In genomic region chr6:90098637-90099036, GRCh38 we compare ENCODE assay signal across 11 cellular contexts.
DNase-seq lines count a peak whose midpoint lies in the region; ATAC-seq and TF ChIP-seq lines count a peak whose summit lies in the region.
"Had no signal": no experiment of that assay in that cellular context is flagged by ENCODE, and none has a peak within 500 bp of the region (broad histone marks: within the 10 kb centered on the region; RNA-seq: fewer than 3 reads in every experiment).

No MANE protein-coding gene starts in this region.

- H3K27ac ChIP-seq in PC-3 (ENCODE audit: low read length), result 0 out of 2 replicates have a peak overlapping the region, but pooled peaks have one; percentile 18
- peak overlapping the region; percentile 66 for H3K27ac ChIP-seq in lower lobe of right lung
- peak overlapping the region; percentile 87 for H3K27ac ChIP-seq in suprapubic skin

- WGBS in suprapubic skin, result 39% methylated on average over 6 of the region's 6 CpGs

- H3K9me2 ChIP-seq in PC-3 (replicated peaks; ENCODE audit: low read length), result no peaks in the 10 kb centered on the region

- no peak overlapping the region for H3K4me3 ChIP-seq in PC-3 (ENCODE audit: low read length)
- H3K4me3 ChIP-seq in lower lobe of right lung, result no peak overlapping the region
- no peak overlapping the region for H3K4me3 ChIP-seq in suprapubic skin

- DNase-seq in PC-3, result no peak
- DNase-seq in astrocyte of the hippocampus (ENCODE audit: low read depth, low spot score), result peak; percentile 59
- DNase-seq in lower lobe of right lung, result no peak
- no peak for DNase-seq in suprapubic skin (ENCODE audit: low spot score in 2 of 2)
- DNase-seq in effector CD4-positive, alpha-beta T cell, result no peak
- no peak for DNase-seq in NCI-H1092 treated with DMSO at 0.1 percent for 48 hours (lab: John Stamatoyannopoulos, UW)
- DNase-seq in NCI-H446 treated with DMSO at 0.1 percent for 48 hours (lab: John Stamatoyannopoulos, UW), result no peak
- DNase-seq: DMS79; nephron progenitor cell; stimulated activated CD4-positive, alpha-beta T cell treated with anti-CD3 and anti-CD28 coated beads, Interleukin-4, amount 100 ng/mL, for 24 hours had no signal

- no peaks in the 10 kb centered on the region for H3K36me3 ChIP-seq in PC-3 (ENCODE audit: low read depth, low read length)
- H3K36me3 ChIP-seq in lower lobe of right lung, result no peaks in the 10 kb centered on the region
- no peaks in the 10 kb centered on the region for H3K36me3 ChIP-seq in suprapubic skin

- H3K27me3 ChIP-seq in PC-3 (ENCODE audit: low read length), result no peaks in the 10 kb centered on the region
- H3K27me3 ChIP-seq in lower lobe of right lung (ENCODE audit: low read depth), result no peaks in the 10 kb centered on the region
- H3K27me3 ChIP-seq in suprapubic skin, result no peaks in the 10 kb centered on the region

- no peak for TF ChIP-seq POLR2A in suprapubic skin (IDR thresholded peaks at IDR 0.05)

- ATAC-seq in PC-3 (no peak), lower lobe of right lung (peak; percentile 29 to 58), GM19463 (IDR thresholded peaks at IDR 0.05; ENCODE audit: unreplicated experiment) (no peak)

- intact Hi-C loops in PC-3 (cut with micrococcal nuclease), result loop anchor here (1.0 to 10.0 kb wide), 2 partner anchors 296 to 381 kb away; no protein-coding TSS in a partner anchor
- intact Hi-C loops in lower lobe of right lung (cut with DNase I), result no loop called here

- no peak overlapping the region for H3K4me2 ChIP-seq in PC-3 (ENCODE audit: low read length)

- POLR2A ChIA-PET in PC-3 (lab: Charles Lee; ENCODE audit: unreplicated experiment), result interaction anchor here (0.6 kb wide), 1 partner anchor 112 kb away, joined by 3 read pairs; no protein-coding TSS in a partner anchor

- BruUV-seq in PC-3 (replicated peaks; lab: Mats Ljungman, UMichigan), result no TSS peak

- H4K20me1 ChIP-seq in PC-3 (ENCODE audit: low read length), result no peaks in the 10 kb centered on the region

- no peaks in the 10 kb centered on the region for H3K79me2 ChIP-seq in PC-3 (ENCODE audit: low read length)

- H3K9me3 ChIP-seq in PC-3 (ENCODE audit: low read length) (no peaks in the 10 kb centered on the region), lower lobe of right lung (no peaks in the 10 kb centered on the region), suprapubic skin (no peaks in the 10 kb centered on the region)

- H3K4me1 ChIP-seq in PC-3 (ENCODE audit: insufficient read depth, low read length) (peaks cover 13% of the 10 kb centered on the region), lower lobe of right lung (peaks cover 22% of the 10 kb centered on the region), suprapubic skin (peaks cover 22% of the 10 kb centered on the region)

- CTCF ChIA-PET in PC-3 (lab: Charles Lee), result interaction anchor here (1.1 kb wide), 1 partner anchor 158 kb away, joined by 7 read pairs; no protein-coding TSS in a partner anchor

- TF ChIP-seq CTCF in PC-3 (conservative IDR thresholded peaks at IDR 0.05; ENCODE audit: low read depth, low read length) (no peak), lower lobe of right lung (IDR thresholded peaks at IDR 0.05) (no peak), suprapubic skin (IDR thresholded peaks at IDR 0.05) (no peak)

- H2AFZ ChIP-seq in PC-3 (ENCODE audit: low read length), result no peak overlapping the region

- no peaks in the 10 kb centered on the region for H3F3A ChIP-seq in PC-3 (ENCODE audit: low read length, unreplicated experiment)

- no peak for TF ChIP-seq EP300 in suprapubic skin (IDR thresholded peaks at IDR 0.05)

- no peak overlapping the region for H3K9ac ChIP-seq in PC-3 (ENCODE audit: low read length)

Comparison
In these comparisons a context has a peak if more than half of its experiments do, and no peak if none do; other contexts are left out.
1. ATAC-seq: peak in lower lobe of right lung (2 of 2); none in PC-3 (single experiment) and GM19463 (single experiment).
2. H3K27ac ChIP-seq: peak in every context shown above with its lines; median percentile 87 in suprapubic skin; 66 in lower lobe of right lung; 18 in PC-3.